ENCODE assay signal across 7 cellular contexts in genomic region chr6:35213161-35213823, GRCh38. TPM values are rescaled to one million over a fixed set of nuclear protein-coding genes. Genes with fewer than 3 reads are reported as not detected.
A peak's percentile ranks its signal among the peaks of the same experiment; 100 is the strongest.
DNase-seq lines count a peak whose midpoint lies in the region; ATAC-seq and TF ChIP-seq lines count a peak whose summit lies in the region.

No MANE protein-coding gene starts in this region.

- H3K36me3 ChIP-seq in H7 (replicated peaks; ENCODE audit: control insufficient read depth, insufficient read depth, low read length) (no peaks in the 10 kb centered on the region), WERI-Rb-1 (no peaks in the 10 kb centered on the region), iPS DF 6.9 (ENCODE audit: control insufficient read depth, insufficient read depth, low read length) (no peaks in the 10 kb centered on the region), skeletal muscle tissue (ENCODE audit: control insufficient read depth in 3 of 3, insufficient read depth in 3 of 3, low read length in 3 of 3) (no peaks in the 10 kb centered on the region), body of pancreas (replicated peaks in 1 of 2; ENCODE audit: insufficient read depth in 1 of 2, low read depth in 2 of 2) (no peaks in the 10 kb centered on the region)

- H3K9me3 ChIP-seq in WERI-Rb-1 (ENCODE audit: severe bottlenecking) (no peaks in the 10 kb centered on the region), iPS DF 6.9 (ENCODE audit: control insufficient read depth, insufficient read depth, low read length) (no peaks in the 10 kb centered on the region), skeletal muscle tissue (ENCODE audit: control insufficient read depth in 3 of 3, low read length in 3 of 3) (no peaks in the 10 kb centered on the region), body of pancreas (no peaks in the 10 kb centered on the region)

- H3K27ac ChIP-seq in WERI-Rb-1 (no peak overlapping the region), iPS DF 6.9 (ENCODE audit: low read length) (no peak overlapping the region), skeletal muscle tissue (ENCODE audit: low read depth, low read length) (no peak overlapping the region), body of pancreas (no peak overlapping the region)

- DNase-seq in H7 (peak; percentile 98), WERI-Rb-1 (peak; percentile 51), iPS DF 6.9 (ENCODE audit: low read depth, low spot score) (no peak), body of pancreas (no peak), SW 1271 (lab: John Stamatoyannopoulos, UW) (no peak)
- no peak for DNase-seq in NK-92 treated with Interleukin-12 subunit alpha and Interleukin-12 subunit beta, amount 100 ng/mL, for 24 hours (lab: John Stamatoyannopoulos, UW)

- peak overlapping the region in 1 of 3 donors; percentile 45 for H3K9ac ChIP-seq in skeletal muscle tissue (ENCODE audit: low read depth in 1 of 3, low read length in 3 of 3)

- H3K27me3 ChIP-seq in H7 (ENCODE audit: control insufficient read depth, insufficient read depth, low read length) (peaks cover 72% of the 10 kb centered on the region), WERI-Rb-1 (ENCODE audit: insufficient read depth, low read depth, severe bottlenecking) (peaks cover 35% of the 10 kb centered on the region), iPS DF 6.9 (ENCODE audit: control insufficient read depth, insufficient read depth, low read length) (peaks cover 59% of the 10 kb centered on the region), skeletal muscle tissue (ENCODE audit: control insufficient read depth in 3 of 3, insufficient read depth in 3 of 3, low read length in 3 of 3) (peaks cover 48 to 80% (median 67%) of the 10 kb centered on the region in 3 donors), body of pancreas (peaks cover 0 to 24% of the 10 kb centered on the region in 2 donors)

- WGBS in iPS DF 6.9 (ENCODE audit: insufficient coverage, insufficient read length) = no CpG with 5 or more reads among the region's 54 CpGs
- WGBS in body of pancreas, 2 donors = 13 to 21% methylated on average over 18 to 54 of the region's 54 CpGs

- no peak for TF ChIP-seq POLR2A in body of pancreas (IDR thresholded peaks at IDR 0.05)

- H3K4me3 ChIP-seq in H7 (ENCODE audit: insufficient read depth, low read depth, low read length) (peak overlapping the region; percentile 55), WERI-Rb-1 (ENCODE audit: low read depth, low read length) (peak overlapping the region; percentile 56), iPS DF 6.9 (ENCODE audit: low read length) (peak overlapping the region; percentile 47; the same call in 1 of the 2 replicates), skeletal muscle tissue (ENCODE audit: low read length in 3 of 3) (peak overlapping the region; percentile 54 to 67 (median 65)), body of pancreas (peak overlapping the region in 1 of 2 donors; percentile 8)

- peaks cover 12% of the 10 kb centered on the region for H3K4me1 ChIP-seq in iPS DF 6.9 (ENCODE audit: control insufficient read depth, insufficient read depth, low read length)
- H3K4me1 ChIP-seq in skeletal muscle tissue (ENCODE audit: control insufficient read depth in 3 of 3, insufficient read depth in 3 of 3, low read length in 3 of 3) = peaks cover 4 to 30% (median 14%) of the 10 kb centered on the region in 3 donors
- H3K4me1 ChIP-seq in body of pancreas = peaks cover 17% of the 10 kb centered on the region

- ATAC-seq in body of pancreas = no peak

- intact Hi-C loops in body of pancreas (cut with DNase I) = loop anchor here (10.0 kb wide), 1 partner anchor 228 kb away; no protein-coding TSS in a partner anchor

- no peak for TF ChIP-seq CTCF in WERI-Rb-1 (IDR thresholded peaks at IDR 0.05; ENCODE audit: low read depth, low read length)
- TF ChIP-seq CTCF in body of pancreas (IDR thresholded peaks at IDR 0.05) = no peak

RNA-seq across cellular contexts. Expression of gene SCUBE3, which starts 0.5 kb away (rescaled TPM):
- total RNA-seq in H7 (2014; rRNA removed; shearing (Covaris generic)) = 0.45 and 0.70 TPM in 2 replicates
- total RNA-seq in skeletal muscle tissue = 0.52 TPM
- under 1 TPM in 1 of 2 donors, not detected in 1; 0.33 TPM for total RNA-seq in body of pancreas

RNA-seq across cellular contexts. Expression of gene ZNF76, which starts 46.2 kb away (rescaled TPM):
- total RNA-seq in H7 (2014; rRNA removed; shearing (Covaris generic)) = 13.8 and 17.2 TPM in 2 replicates
- total RNA-seq in skeletal muscle tissue (16.7 TPM), body of pancreas (10 to 100 TPM; 34.2 to 56.7 TPM)

Comparison
In these comparisons a context has a peak if more than half of its experiments do, and no peak if none do; other contexts are left out.
1. DNase-seq: peak in H7 (single experiment) and WERI-Rb-1 (single experiment); none in iPS DF 6.9 (single experiment), body of pancreas (0 of 4), NK-92 treated with Interleukin-12 subunit alpha and Interleukin-12 subunit beta, amount 100 ng/mL, for 24 hours (single experiment) and SW 1271 (0 of 2).